Comparison of ENCODE assay signal across 1 cellular context in genomic region chr4:121823505-121824170, GRCh38.
TF ChIP-seq lines count a peak whose summit lies in the region.

Gene CCNA2 (minus strand): TSS chr4:121823883. CDS start chr4:121823628, 255 bp downstream.

TF ChIP-seq in HepG2, 621 proteins besides CTCF, POLR2A, EP300 and RAD21 (continued from another document and continues in another):
- no peak; the same call in none of the 2 replicates for TF ChIP-seq TOE1 (CRISPR knock-in tag; IDR thresholded peaks at IDR 0.05)
- TF ChIP-seq ZNF367 (CRISPR knock-in tag; IDR thresholded peaks at IDR 0.05; ENCODE audit: borderline replicate concordance): no peak
- peak; percentile 92 for TF ChIP-seq ZNF274 (CRISPR knock-in tag; IDR thresholded peaks at IDR 0.05)
- no peak for TF ChIP-seq BCLAF1 (IDR thresholded peaks at IDR 0.05)
- no peak for TF ChIP-seq CHCHD3 (CRISPR knock-in tag; IDR thresholded peaks at IDR 0.05)
- peak; percentile 89 for TF ChIP-seq UBTF (CRISPR knock-in tag; IDR thresholded peaks at IDR 0.05)
- no peak for TF ChIP-seq ZBTB21 (CRISPR knock-in tag; IDR thresholded peaks at IDR 0.05)
- peak; percentile 84 for TF ChIP-seq POLR2G (IDR thresholded peaks at IDR 0.05; ENCODE audit: low read depth, low read length)
- TF ChIP-seq AGO2 (optimal IDR thresholded peaks at IDR 0.05; ENCODE audit: low read depth, low read length): peak; percentile 79
- 0 out of 2 replicates have a peak, but pooled peaks have one; percentile 36 for TF ChIP-seq ZNF383 (CRISPR knock-in tag; IDR thresholded peaks at IDR 0.05; ENCODE audit: borderline replicate concordance)
- TF ChIP-seq ZNF550 (CRISPR knock-in tag; IDR thresholded peaks at IDR 0.05; ENCODE audit: borderline replicate concordance): no peak
- TF ChIP-seq HOXA7 (CRISPR knock-in tag; IDR thresholded peaks at IDR 0.05): no peak
- TF ChIP-seq ZNF678 (CRISPR knock-in tag; IDR thresholded peaks at IDR 0.05): no peak
- no peak for TF ChIP-seq ZNF30 (CRISPR knock-in tag; IDR thresholded peaks at IDR 0.05)
- 0 out of 2 replicates have a peak, but pooled peaks have one; percentile 32 for TF ChIP-seq ZNF44 (CRISPR knock-in tag; IDR thresholded peaks at IDR 0.05)
- TF ChIP-seq ZNF839 (CRISPR knock-in tag; IDR thresholded peaks at IDR 0.05; ENCODE audit: borderline replicate concordance): no peak
- no peak for TF ChIP-seq ZSCAN29 (CRISPR knock-in tag; conservative IDR thresholded peaks at IDR 0.05)
- peak; percentile 53; the same call in 1 of the 2 replicates for TF ChIP-seq HCFC1 (IDR thresholded peaks at IDR 0.05; ENCODE audit: low read depth, low read length)
- TF ChIP-seq MTA1 (CRISPR knock-in tag; IDR thresholded peaks at IDR 0.05; ENCODE audit: borderline replicate concordance): peak; percentile 49; the same call in 1 of the 2 replicates
- peak; percentile 80; the same call in 1 of the 2 replicates for TF ChIP-seq ZNF709 (CRISPR knock-in tag; IDR thresholded peaks at IDR 0.05)
- peak; percentile 71 for TF ChIP-seq ZNF883 (CRISPR knock-in tag; IDR thresholded peaks at IDR 0.05; ENCODE audit: not compliant biosample characterization)
- 0 out of 2 replicates have a peak, but pooled peaks have one; percentile 19 for TF ChIP-seq GFI1 (CRISPR knock-in tag; IDR thresholded peaks at IDR 0.05; ENCODE audit: borderline replicate concordance)
- TF ChIP-seq ZNF782 (CRISPR knock-in tag; IDR thresholded peaks at IDR 0.05; ENCODE audit: borderline replicate concordance): no peak
- TF ChIP-seq NFYB (CRISPR knock-in tag; IDR thresholded peaks at IDR 0.05): peak; percentile 93
- no peak for TF ChIP-seq DZIP1 (CRISPR knock-in tag; IDR thresholded peaks at IDR 0.05)
- peak; percentile 58; the same call in 1 of the 2 replicates for TF ChIP-seq ZNF746 (CRISPR knock-in tag; IDR thresholded peaks at IDR 0.05)
- no peak for TF ChIP-seq ZKSCAN5 (CRISPR knock-in tag; IDR thresholded peaks at IDR 0.05)
- TF ChIP-seq ZNF670 (CRISPR knock-in tag; IDR thresholded peaks at IDR 0.05; ENCODE audit: borderline replicate concordance): no peak
- TF ChIP-seq KDM4B (CRISPR knock-in tag; IDR thresholded peaks at IDR 0.05): no peak
- no peak for TF ChIP-seq ONECUT2 (CRISPR knock-in tag; IDR thresholded peaks at IDR 0.05)
- peak in 1 of 2 experiments; percentile 85; a peak in 2 of 4 replicates for TF ChIP-seq KLF16 (CRISPR knock-in tag; IDR thresholded peaks at IDR 0.05)
- TF ChIP-seq ZNF891 (CRISPR knock-in tag; IDR thresholded peaks at IDR 0.05): peak; percentile 50; the same call in 1 of the 2 replicates
- no peak; the same call in 1 of the 2 replicates for TF ChIP-seq SKIL (CRISPR knock-in tag; IDR thresholded peaks at IDR 0.05; ENCODE audit: borderline replicate concordance)
- no peak for TF ChIP-seq BRCA1 (CRISPR knock-in tag; IDR thresholded peaks at IDR 0.05)
- TF ChIP-seq HNF1A (IDR thresholded peaks at IDR 0.05; ENCODE audit: low read depth): no peak
- TF ChIP-seq HNF1A (CRISPR knock-in tag; IDR thresholded peaks at IDR 0.05; ENCODE audit: borderline replicate concordance): peak; percentile 67; the same call in 1 of the 2 replicates
- no peak for TF ChIP-seq RELA (CRISPR knock-in tag; IDR thresholded peaks at IDR 0.05)
- TF ChIP-seq MED8 (CRISPR knock-in tag; IDR thresholded peaks at IDR 0.05; ENCODE audit: insufficient replicate concordance): no peak
- peak; percentile 70 for TF ChIP-seq SRF (IDR thresholded peaks at IDR 0.05; ENCODE audit: low read depth, low read length)
- no peak for TF ChIP-seq ZBTB26 (CRISPR knock-in tag; IDR thresholded peaks at IDR 0.05; ENCODE audit: borderline replicate concordance)
- TF ChIP-seq ZNF766 (CRISPR knock-in tag; IDR thresholded peaks at IDR 0.05; ENCODE audit: borderline replicate concordance): peak; percentile 77; the same call in 1 of the 2 replicates
- TF ChIP-seq ZNF564 (CRISPR knock-in tag; IDR thresholded peaks at IDR 0.05): no peak; the same call in 1 of the 2 replicates
- TF ChIP-seq SOX13 (IDR thresholded peaks at IDR 0.05): no peak
- no peak for TF ChIP-seq SOX13 (CRISPR knock-in tag; conservative IDR thresholded peaks at IDR 0.05 in 1 of 2, IDR thresholded peaks at IDR 0.05 in 1 of 2)
- TF ChIP-seq CENPT (CRISPR knock-in tag; IDR thresholded peaks at IDR 0.05; ENCODE audit: low read depth): no peak
- peak; percentile 89 for TF ChIP-seq RBFOX2 (IDR thresholded peaks at IDR 0.05; ENCODE audit: low read depth, low read length)
- TF ChIP-seq ZMYM4 (CRISPR knock-in tag; IDR thresholded peaks at IDR 0.05): peak; percentile 98
- 0 out of 2 replicates have a peak, but pooled peaks have one; percentile 35 for TF ChIP-seq NFE2L1 (CRISPR knock-in tag; IDR thresholded peaks at IDR 0.05; ENCODE audit: borderline replicate concordance)
- TF ChIP-seq SATB2 (CRISPR knock-in tag; IDR thresholded peaks at IDR 0.05): no peak
- no peak for TF ChIP-seq FOXA3 (CRISPR knock-in tag; IDR thresholded peaks at IDR 0.05)
- TF ChIP-seq CCAR2 (optimal IDR thresholded peaks at IDR 0.05; ENCODE audit: low read depth, low read length): no peak
- no peak for TF ChIP-seq THAP8 (CRISPR knock-in tag; IDR thresholded peaks at IDR 0.05; ENCODE audit: borderline replicate concordance)
- no peak for TF ChIP-seq TSC22D2 (CRISPR knock-in tag; IDR thresholded peaks at IDR 0.05; ENCODE audit: borderline replicate concordance)
- TF ChIP-seq ZNF317 (CRISPR knock-in tag; IDR thresholded peaks at IDR 0.05): no peak
- no peak for TF ChIP-seq CAMTA2 (CRISPR knock-in tag; IDR thresholded peaks at IDR 0.05; ENCODE audit: borderline replicate concordance)
- TF ChIP-seq HNF4G (IDR thresholded peaks at IDR 0.05; ENCODE audit: borderline replicate concordance, low read depth, low read length): no peak
- TF ChIP-seq HNF4G (CRISPR knock-in tag; IDR thresholded peaks at IDR 0.05; ENCODE audit: borderline replicate concordance, low read depth): 0 out of 2 replicates have a peak, but pooled peaks have one; percentile 53
